In genomic region chr22:39519681-39520053, GRCh38 we compare ENCODE assay signal across 1 cellular context.
TF ChIP-seq lines count a peak whose summit lies in the region.

No MANE protein-coding gene starts in this region.

TF ChIP-seq in HepG2, 621 proteins besides CTCF, POLR2A, EP300 and RAD21 (continued from another document and continues in another):
- TF ChIP-seq ZNF383 (CRISPR knock-in tag; IDR thresholded peaks at IDR 0.05; ENCODE audit: borderline replicate concordance): no peak
- no peak for TF ChIP-seq RFXAP (CRISPR knock-in tag; IDR thresholded peaks at IDR 0.05; ENCODE audit: borderline replicate concordance)
- TF ChIP-seq BRD4 (CRISPR knock-in tag; IDR thresholded peaks at IDR 0.05): no peak
- no peak for TF ChIP-seq SP140L (CRISPR knock-in tag; IDR thresholded peaks at IDR 0.05; ENCODE audit: borderline replicate concordance)
- TF ChIP-seq EZH2 (conservative IDR thresholded peaks at IDR 0.05; ENCODE audit: low read depth, low read length): no peak
- no peak for TF ChIP-seq PRDM4 (CRISPR knock-in tag; IDR thresholded peaks at IDR 0.05; ENCODE audit: borderline replicate concordance)
- TF ChIP-seq TAF1 (CRISPR knock-in tag; IDR thresholded peaks at IDR 0.05): no peak; the same call in 1 of the 2 replicates
- no peak for TF ChIP-seq TFE3 (CRISPR knock-in tag; IDR thresholded peaks at IDR 0.05)
- no peak for TF ChIP-seq PAWR (CRISPR knock-in tag; IDR thresholded peaks at IDR 0.05; ENCODE audit: borderline replicate concordance)
- TF ChIP-seq NR2F2 (IDR thresholded peaks at IDR 0.05; ENCODE audit: borderline replicate concordance, low read depth): 0 out of 2 replicates have a peak, but pooled peaks have one; percentile 22
- TF ChIP-seq U2AF1 (optimal IDR thresholded peaks at IDR 0.05; ENCODE audit: low read depth, low read length): peak; percentile 65
- no peak for TF ChIP-seq CHD4 (IDR thresholded peaks at IDR 0.05; ENCODE audit: borderline replicate concordance, low read length)
- TF ChIP-seq ZNF724P (CRISPR knock-in tag; IDR thresholded peaks at IDR 0.05; ENCODE audit: borderline replicate concordance): no peak
- TF ChIP-seq MXD1 (CRISPR knock-in tag; IDR thresholded peaks at IDR 0.05): peak; percentile 80
- TF ChIP-seq ZNF331 (CRISPR knock-in tag; IDR thresholded peaks at IDR 0.05): no peak
- no peak for TF ChIP-seq ZNF740 (CRISPR knock-in tag; IDR thresholded peaks at IDR 0.05)
- TF ChIP-seq POLR2AphosphoS5 (IDR thresholded peaks at IDR 0.05; ENCODE audit: low read depth, low read length): peak; percentile 82
- TF ChIP-seq ADNP (CRISPR knock-in tag; IDR thresholded peaks at IDR 0.05): no peak
- TF ChIP-seq ZBED4 (CRISPR knock-in tag; IDR thresholded peaks at IDR 0.05; ENCODE audit: borderline replicate concordance): 0 out of 2 replicates have a peak, but pooled peaks have one; percentile 6
- TF ChIP-seq SRSF4 (IDR thresholded peaks at IDR 0.05; ENCODE audit: low read depth, low read length, poor library complexity, severe bottlenecking): no peak
- TF ChIP-seq GTF3A (CRISPR knock-in tag; conservative IDR thresholded peaks at IDR 0.05): no peak
- TF ChIP-seq ZNF839 (CRISPR knock-in tag; IDR thresholded peaks at IDR 0.05; ENCODE audit: borderline replicate concordance): no peak
- no peak; the same call in 1 of the 2 replicates for TF ChIP-seq ARHGAP35 (CRISPR knock-in tag; IDR thresholded peaks at IDR 0.05; ENCODE audit: borderline replicate concordance)
- no peak for TF ChIP-seq KMT2B (CRISPR knock-in tag; IDR thresholded peaks at IDR 0.05)
- TF ChIP-seq ZNF720 (CRISPR knock-in tag; IDR thresholded peaks at IDR 0.05): no peak
- no peak for TF ChIP-seq MTF2 (CRISPR knock-in tag; IDR thresholded peaks at IDR 0.05; ENCODE audit: borderline replicate concordance)
- TF ChIP-seq BRCA1 (CRISPR knock-in tag; IDR thresholded peaks at IDR 0.05): no peak
- TF ChIP-seq ZNF512B (CRISPR knock-in tag; IDR thresholded peaks at IDR 0.05; ENCODE audit: borderline replicate concordance): no peak
- no peak for TF ChIP-seq U2AF2 (IDR thresholded peaks at IDR 0.05; ENCODE audit: low read depth, low read length)
- TF ChIP-seq DDIT3 (CRISPR knock-in tag; IDR thresholded peaks at IDR 0.05): no peak
- no peak for TF ChIP-seq DRAP1 (CRISPR knock-in tag; IDR thresholded peaks at IDR 0.05)
- TF ChIP-seq REL (CRISPR knock-in tag; conservative IDR thresholded peaks at IDR 0.05): no peak
- no peak for TF ChIP-seq TERF1 (CRISPR knock-in tag; IDR thresholded peaks at IDR 0.05)
- TF ChIP-seq ZNF672 (CRISPR knock-in tag; IDR thresholded peaks at IDR 0.05): no peak
- TF ChIP-seq ZNF136 (CRISPR knock-in tag; IDR thresholded peaks at IDR 0.05; ENCODE audit: low read depth): no peak
- TF ChIP-seq ZNF543 (CRISPR knock-in tag; IDR thresholded peaks at IDR 0.05): no peak
- TF ChIP-seq CHCHD3 (CRISPR knock-in tag; IDR thresholded peaks at IDR 0.05): 0 out of 2 replicates have a peak, but pooled peaks have one; percentile 58
- TF ChIP-seq ZBTB10 (CRISPR knock-in tag; IDR thresholded peaks at IDR 0.05; ENCODE audit: borderline replicate concordance): no peak
- TF ChIP-seq ZBTB42 (CRISPR knock-in tag; IDR thresholded peaks at IDR 0.05): no peak; the same call in 1 of the 2 replicates
- no peak for TF ChIP-seq FOSL1 (CRISPR knock-in tag; IDR thresholded peaks at IDR 0.05; ENCODE audit: borderline replicate concordance)
- no peak for TF ChIP-seq ZNF138 (CRISPR knock-in tag; IDR thresholded peaks at IDR 0.05; ENCODE audit: low read depth)
- TF ChIP-seq MTERF4 (CRISPR knock-in tag; IDR thresholded peaks at IDR 0.05): 0 out of 2 replicates have a peak, but pooled peaks have one; percentile 1
